Comparison of ENCODE assay signal across 8 cellular contexts in genomic region chr6:4776967-4777925, GRCh38. TPM values are rescaled to one million over a fixed set of nuclear protein-coding genes. Genes with fewer than 3 reads are reported as not detected.
A peak's percentile ranks its signal among the peaks of the same experiment; 100 is the strongest.
DNase-seq lines count a peak whose midpoint lies in the region; ATAC-seq and TF ChIP-seq lines count a peak whose summit lies in the region.

No MANE protein-coding gene starts in this region.

- H3K9me3 ChIP-seq in heart right ventricle (peaks cover 0 to 9% (median 0%) of the 10 kb centered on the region in 11 donors), right atrium auricular region (no peaks in the 10 kb centered on the region)

- peaks cover 69% of the 10 kb centered on the region for H3K4me1 Mint-ChIP-seq in activated naive CD4-positive, alpha-beta T cell treated with anti-CD3 and anti-CD28 coated beads for 36 hours (ENCODE audit: low read depth)

- H3K4me3 Mint-ChIP-seq in activated naive CD4-positive, alpha-beta T cell treated with anti-CD3 and anti-CD28 coated beads for 36 hours = peak overlapping the region; percentile 85

- H3K36me3 ChIP-seq in heart right ventricle (no peaks in the 10 kb centered on the region), right atrium auricular region (no peaks in the 10 kb centered on the region)

- H3K4me1 ChIP-seq in heart right ventricle (peaks cover 0 to 55% (median 32%) of the 10 kb centered on the region in 9 donors), right atrium auricular region (peaks cover 0 to 34% of the 10 kb centered on the region in 2 donors)

- no peak for TF ChIP-seq CTCF in heart right ventricle (IDR thresholded peaks at IDR 0.05)
- TF ChIP-seq CTCF in right atrium auricular region (IDR thresholded peaks at IDR 0.05) = no peak

- peaks cover 8% of the 10 kb centered on the region for H3K36me3 Mint-ChIP-seq in activated naive CD4-positive, alpha-beta T cell treated with anti-CD3 and anti-CD28 coated beads for 36 hours (ENCODE audit: low read depth)

- CTCF ChIA-PET in activated naive CD4-positive, alpha-beta T cell treated with anti-CD3 and anti-CD28 coated beads for 36 hours (lab: Charles Lee) = interaction anchor here (1.0 to 2.5 kb wide), 2 partner anchors 13 to 140 kb away, joined by 3 to 10 read pairs; no protein-coding TSS in a partner anchor

- ATAC-seq in heart right ventricle (no peak), left ventricle myocardium superior (no peak)

- intact Hi-C loops in heart right ventricle (cut with DNase I) = loop anchor here in 8 of 10 donors (2.0 to 10.0 kb wide), 11 partner anchors 130 to 462 kb away; partner anchors contain the start of gene RPP40 (in 3 of the 8)
- intact Hi-C loops in left ventricle myocardium superior (cut with micrococcal nuclease) = no loop called here
- intact Hi-C loops in activated naive CD4-positive, alpha-beta T cell treated with anti-CD3 and anti-CD28 coated beads for 36 hours (cut with micrococcal nuclease) = loop anchor here (1.0 to 10.0 kb wide), 7 partner anchors 226 to 1228 kb away; partner anchors contain the start of genes ECI2, NRN1 and PXDC1

- H3K9me3 Mint-ChIP-seq in activated naive CD4-positive, alpha-beta T cell treated with anti-CD3 and anti-CD28 coated beads for 36 hours = peaks cover 7% of the 10 kb centered on the region

- peaks cover 12% of the 10 kb centered on the region for H3K27me3 Mint-ChIP-seq in activated naive CD4-positive, alpha-beta T cell treated with anti-CD3 and anti-CD28 coated beads for 36 hours (ENCODE audit: low read depth)

- H3K27me3 ChIP-seq in heart right ventricle (no peaks in the 10 kb centered on the region), right atrium auricular region (no peaks in the 10 kb centered on the region)

- DNase-seq in heart right ventricle = peak in 1 of 2 donors; percentile 10
- no peak for DNase-seq in left ventricle myocardium superior
- DNase-seq in NCI-H69 (lab: John Stamatoyannopoulos, UW) = peak; percentile 64
- DNase-seq in activated naive CD4-positive, alpha-beta T cell treated with anti-CD3 and anti-CD28 coated beads for 36 hours = peak; percentile 39
- DNase-seq in right atrium auricular region (ENCODE audit: low spot score) = no peak
- DNase-seq in skeletal muscle cell (ENCODE audit: low read depth) = no peak
- DNase-seq in SHP77 (lab: John Stamatoyannopoulos, UW) = no peak
- no peak for DNase-seq in HuH-7 (ENCODE audit: low spot score)

- H3K27ac Mint-ChIP-seq in activated naive CD4-positive, alpha-beta T cell treated with anti-CD3 and anti-CD28 coated beads for 36 hours = peak overlapping the region; percentile 81

- 4 to 6% methylated on average over 38 of the region's 38 CpGs for WGBS in heart right ventricle, 2 donors

- H3K27ac ChIP-seq in heart right ventricle = peak overlapping the region in 7 of 10 donors; percentile 28 to 89 (median 80)
- H3K27ac ChIP-seq in right atrium auricular region = peak overlapping the region in 1 of 2 donors; percentile 80

- H3K4me3 ChIP-seq in heart right ventricle = peak overlapping the region; percentile 63 to 82 (median 71)
- H3K4me3 ChIP-seq in right atrium auricular region = peak overlapping the region; percentile 75 to 78
- peak overlapping the region; percentile 68 for H3K4me3 ChIP-seq in skeletal muscle cell (ENCODE audit: low read depth, low read length)

RNA-seq across cellular contexts. Expression of gene CDYL, which starts 1.0 kb away (rescaled TPM):
- total RNA-seq in heart right ventricle (10 to 100 TPM; 29.0 to 39.9 (median 33.4) TPM), left ventricle myocardium superior (31.8 TPM), right atrium auricular region (10 to 100 TPM; 23.7 to 28.9 TPM)
- 10 to 100 TPM in 1 of 2 donors, 1 to 10 TPM in 1; 4.1 to 10.2 TPM for polyA plus RNA-seq in heart right ventricle
- 10 to 100 TPM; 23.8 to 24.3 TPM for total RNA-seq in activated naive CD4-positive, alpha-beta T cell treated with anti-CD3 and anti-CD28 coated beads for 36 hours

Comparison
In these comparisons a context has a peak if more than half of its experiments do, and no peak if none do; other contexts are left out.
1. DNase-seq: peak in NCI-H69 (single experiment) and activated naive CD4-positive, alpha-beta T cell treated with anti-CD3 and anti-CD28 coated beads for 36 hours (single experiment); none in left ventricle myocardium superior (single experiment), right atrium auricular region (single experiment), skeletal muscle cell (single experiment), SHP77 (0 of 2) and HuH-7 (single experiment).
2. Peak in every context shown above with its lines, with median percentiles within 50 percentile points of each other: H3K4me3 ChIP-seq.